8 cellular contexts compared by ENCODE assay signal in genomic region chr2:73827018-73827417, GRCh38. TPM values are rescaled to one million over a fixed set of nuclear protein-coding genes. Genes with fewer than 3 reads are reported as not detected.
DNase-seq lines count a peak whose midpoint lies in the region; ATAC-seq and TF ChIP-seq lines count a peak whose summit lies in the region.

No MANE protein-coding gene starts in this region.

- H3K27me3 Mint-ChIP-seq in endodermal cell (ENCODE audit: insufficient read depth), result peaks cover 25% of the 10 kb centered on the region

- ATAC-seq in Panc1 (no peak), GM18870 (IDR thresholded peaks at IDR 0.05; ENCODE audit: unreplicated experiment) (no peak)

- H3K27ac ChIP-seq in Panc1 (ENCODE audit: low read length), result no peak overlapping the region
- H3K27ac ChIP-seq in endodermal cell (ENCODE audit: low read depth, low read length), result no peak overlapping the region
- H3K27ac ChIP-seq in ovary, result no peak overlapping the region

- CTCF ChIA-PET in AG04449 (lab: Yijun Ruan, JAX) (interaction anchor here (0.7 to 9.5 kb wide), 21 partner anchors 11 to 564 kb away, joined by 3 to 221 read pairs (median 4); partner anchors contain the start of gene BOLA3), Panc1 (lab: Charles Lee) (interaction anchor here (0.5 to 2.6 kb wide), 7 partner anchors 11 to 352 kb away, joined by 3 to 13 read pairs (median 5); partner anchors contain the start of gene MOB1A)

- no peak overlapping the region for H3K4me3 ChIP-seq in AG04449 (ENCODE audit: low read depth, low read length)
- H3K4me3 ChIP-seq in Panc1 (ENCODE audit: low read depth in 2 of 2, low read length in 2 of 2), result no peak overlapping the region
- no peak overlapping the region for H3K4me3 ChIP-seq in endodermal cell (ENCODE audit: low read length)
- H3K4me3 ChIP-seq in ovary, result no peak overlapping the region

- DNase-seq in AG04449 (ENCODE audit: low read depth, low spot score), result no peak
- no peak for DNase-seq in GM13977 (ENCODE audit: low spot score)
- DNase-seq in Panc1 (ENCODE audit: low read depth, low spot score), result no peak
- DNase-seq in endodermal cell, result no peak
- DNase-seq in cortex of kidney (lab: John Stamatoyannopoulos, UW), result no peak
- no peak for DNase-seq in ovary
- DNase-seq in inferior parietal cortex (ENCODE audit: extremely low spot score), result no peak

- H3K4me1 ChIP-seq in Panc1 (ENCODE audit: control insufficient read depth, insufficient read depth, low read length), result peaks cover 14% of the 10 kb centered on the region
- H3K4me1 ChIP-seq in endodermal cell (ENCODE audit: control insufficient read depth, insufficient read depth, low read length), result peaks cover 3% of the 10 kb centered on the region
- peaks cover 6% of the 10 kb centered on the region for H3K4me1 ChIP-seq in ovary (ENCODE audit: insufficient read depth)

- POLR2A ChIA-PET in AG04449 (lab: Yijun Ruan, JAX) (interaction anchor here (1.1 kb wide), 1 partner anchor 324 kb away, joined by 3 read pairs; no protein-coding TSS in a partner anchor), Panc1 (lab: Charles Lee) (interaction anchor here (0.7 kb wide), 1 partner anchor 119 kb away, joined by 3 read pairs; no protein-coding TSS in a partner anchor)

- H3K9me3 Mint-ChIP-seq in endodermal cell, result peaks cover 3% of the 10 kb centered on the region

- no peak for TF ChIP-seq EP300 in ovary (IDR thresholded peaks at IDR 0.05)

- no peak overlapping the region for H3K4me3 Mint-ChIP-seq in endodermal cell

- 100% methylated on average over 2 of the region's 2 CpGs; no CpG with 5 or more reads in 1 of the 2 experiments for WGBS in endodermal cell (ENCODE audit: insufficient coverage in 1 of 2, insufficient read length in 1 of 2), 2 experiments
- WGBS in ovary, 3 donors, result 32 to 44% (median 39%) methylated on average over 2 of the region's 2 CpGs

- intact Hi-C loops in Panc1 (cut with micrococcal nuclease; ENCODE audit: unreplicated experiment), result no loop called here
- intact Hi-C loops in ovary (cut with DNase I), result loop anchor here in 2 of 4 donors (10.0 kb wide), 2 partner anchors 178 to 508 kb away; no protein-coding TSS in a partner anchor

- peaks cover 7% of the 10 kb centered on the region; the same call in 1 of the 2 replicates for H3K36me3 ChIP-seq in Panc1 (ENCODE audit: control insufficient read depth, insufficient read depth, low read length)
- H3K36me3 ChIP-seq in endodermal cell (ENCODE audit: control insufficient read depth, insufficient read depth, low read length), result peaks cover 11% of the 10 kb centered on the region
- H3K36me3 ChIP-seq in ovary, result no peaks in the 10 kb centered on the region

- peak; percentile 24 for TF ChIP-seq CTCF in AG04449 (IDR thresholded peaks at IDR 0.05; ENCODE audit: insufficient read depth, low read length, missing control alignments)
- TF ChIP-seq CTCF in GM13977 (IDR thresholded peaks at IDR 0.05; ENCODE audit: extremely low read depth, insufficient read depth, missing control alignments), result peak; percentile 53
- TF ChIP-seq CTCF in Panc1 (IDR thresholded peaks at IDR 0.05), result peak; percentile 52; the same call in 1 of the 2 replicates
- peak; percentile 43 for TF ChIP-seq CTCF in endodermal cell (conservative IDR thresholded peaks at IDR 0.05)
- TF ChIP-seq CTCF in ovary (IDR thresholded peaks at IDR 0.05), result no peak

- H3K9me3 ChIP-seq in Panc1 (ENCODE audit: control insufficient read depth, insufficient read depth, low read depth, low read length), result no peaks in the 10 kb centered on the region
- H3K9me3 ChIP-seq in endodermal cell (ENCODE audit: control insufficient read depth, low read length), result no peaks in the 10 kb centered on the region
- no peaks in the 10 kb centered on the region for H3K9me3 ChIP-seq in ovary

- peaks cover 17% of the 10 kb centered on the region for H3K4me1 Mint-ChIP-seq in endodermal cell

- H3K27me3 ChIP-seq in Panc1 (ENCODE audit: control insufficient read depth, insufficient read depth, low read length) (no peaks in the 10 kb centered on the region), endodermal cell (ENCODE audit: control insufficient read depth, insufficient read depth, low read length, poor library complexity, severe bottlenecking) (peaks cover 43% of the 10 kb centered on the region), ovary (no peaks in the 10 kb centered on the region)

- no TSS peak for BruUV-seq in Panc1 (replicated peaks; lab: Mats Ljungman, UMichigan)

- in situ Hi-C loops in GM13977 (cut with MboI; ENCODE audit: low pct_unique_long_range_greater_than_20kb, low sequenced_read_pairs, unreplicated experiment) (no loop called here), Panc1 (cut with HindIII; ENCODE audit: low pct_unique_long_range_greater_than_20kb, low sequenced_read_pairs) (no loop called here)

- H3K27ac Mint-ChIP-seq in endodermal cell, result no peak overlapping the region

- H3K9ac ChIP-seq in endodermal cell (ENCODE audit: extremely low read depth, low read length, poor library complexity, severe bottlenecking), result no peak overlapping the region

- H3K36me3 Mint-ChIP-seq in endodermal cell (ENCODE audit: low read depth), result peaks cover 9% of the 10 kb centered on the region

- no peak for TF ChIP-seq POLR2A in ovary (IDR thresholded peaks at IDR 0.05)

RNA-seq across cellular contexts. Expression of gene STAMBP, which starts 1.7 kb away (rescaled TPM):
- total RNA-seq in Panc1 (2021; ENCODE audit: unreplicated experiment) (49.0 TPM), endodermal cell (10 to 100 TPM; 41.6 to 42.4 TPM), ovary (10 to 100 TPM; 17.0 to 34.2 (median 28.1) TPM)
- 33.5 TPM for polyA plus RNA-seq in Panc1 (2012; ENCODE audit: insufficient read length)
- 51.0 TPM for polyA plus RNA-seq in endodermal cell (2013, experiment 1 of 2)
- 54.2 TPM for polyA plus RNA-seq in endodermal cell (2013, experiment 2 of 2)
- polyA plus RNA-seq in ovary, result 10 to 100 TPM; 24.7 to 67.9 TPM

RNA-seq across cellular contexts. Expression of gene C2orf78, which starts 43.0 kb away (rescaled TPM):
- not detected for total RNA-seq in Panc1 (2021; ENCODE audit: unreplicated experiment)
- not detected for polyA plus RNA-seq in Panc1 (2012; ENCODE audit: insufficient read length)
- total RNA-seq in endodermal cell, result not detected
- polyA plus RNA-seq in endodermal cell (2013, experiment 1 of 2), result not detected
- not detected for polyA plus RNA-seq in endodermal cell (2013, experiment 2 of 2)
- not detected for total RNA-seq in ovary
- polyA plus RNA-seq in ovary, result not detected

RNA-seq across cellular contexts. Expression of gene DUSP11, which starts 47.1 kb away (rescaled TPM):
- 16.9 TPM for total RNA-seq in Panc1 (2021; ENCODE audit: unreplicated experiment)
- 9.2 TPM for polyA plus RNA-seq in Panc1 (2012; ENCODE audit: insufficient read length)
- 10 to 100 TPM; 18.8 to 23.0 TPM for total RNA-seq in endodermal cell
- polyA plus RNA-seq in endodermal cell (2013, experiment 1 of 2), result 23.2 TPM
- polyA plus RNA-seq in endodermal cell (2013, experiment 2 of 2), result 20.8 TPM
- total RNA-seq in ovary, result 10 to 100 TPM; 19.2 to 54.3 (median 27.2) TPM
- polyA plus RNA-seq in ovary, result 10 to 100 TPM; 24.8 to 36.9 TPM

Comparison
In these comparisons a context has a peak if more than half of its experiments do, and no peak if none do; other contexts are left out.
1. CTCF ChIP-seq: peak in AG04449 (single experiment), GM13977 (single experiment), Panc1 (single experiment) and endodermal cell (single experiment); none in ovary (0 of 3).